8 cellular contexts compared by ENCODE assay signal in genomic region chr11:6234314-6235031, GRCh38. TPM values are rescaled to one million over a fixed set of nuclear protein-coding genes. Genes with fewer than 3 reads are reported as not detected.
DNase-seq lines count a peak whose midpoint lies in the region; FAIRE-seq and TF ChIP-seq lines count a peak whose summit lies in the region.

Gene FHIP1B, minus strand, starts transcription at chr11:6234636. Its CDS starts 10,120 bp downstream, at chr11:6224516.

- peaks cover 0 to 11% (median 0%) of the 10 kb centered on the region in 3 experiments for H3K27me3 ChIP-seq in neuronal stem cell (ENCODE audit: control insufficient read depth in 3 of 3, insufficient read depth in 3 of 3, low read depth in 1 of 3, low read length in 3 of 3)

- H3K14ac ChIP-seq in neuronal stem cell (ENCODE audit: low read length): peak within 1 kb of the TSS; percentile 57

- H2BK12ac ChIP-seq in neuronal stem cell (ENCODE audit: low read length): peak within 1 kb of the TSS; percentile 8

- H3K27ac ChIP-seq in neuronal stem cell (replicated peaks; ENCODE audit: low read length): peak within 1 kb of the TSS; percentile 85
- H3K27ac ChIP-seq in substantia nigra (ENCODE audit: low read depth, low read length, poor library complexity, severe bottlenecking): peak within 1 kb of the TSS; percentile 63

- peaks cover 8 to 11% of the 10 kb centered on the region in 2 donors for H3K4me1 ChIP-seq in neuronal stem cell (ENCODE audit: control insufficient read depth in 2 of 2, insufficient read depth in 1 of 2, low read depth in 1 of 2, low read length in 2 of 2)

- peak within 1 kb of the TSS; percentile 5 for H2BK15ac ChIP-seq in neuronal stem cell (ENCODE audit: low read length)

- peak within 1 kb of the TSS; percentile 72 for H3K4me2 ChIP-seq in neuronal stem cell (ENCODE audit: insufficient read depth, low read length, poor library complexity, severe bottlenecking)

- peak within 1 kb of the TSS; percentile 85 to 91 for H3K4me3 ChIP-seq in neuronal stem cell (ENCODE audit: low read length in 2 of 2)

- H3K27ac Mint-ChIP-seq in activated naive CD4-positive, alpha-beta T cell treated with anti-CD3 and anti-CD28 coated beads for 36 hours: peak within 1 kb of the TSS; percentile 82

- WGBS in neuronal stem cell (ENCODE audit: extremely low coverage in 2 of 2, insufficient read length in 2 of 2, insufficient replicate concordance in 1 of 2), 2 donors: no CpG with 5 or more reads among the region's 59 CpGs

- H3K27me3 Mint-ChIP-seq in activated naive CD4-positive, alpha-beta T cell treated with anti-CD3 and anti-CD28 coated beads for 36 hours (ENCODE audit: low read depth): no peaks in the 10 kb centered on the region

- peak within 1 kb of the TSS; percentile 83 for H2BK5ac ChIP-seq in neuronal stem cell (ENCODE audit: low read length)

- DNase-seq in GF-D8 (lab: John Stamatoyannopoulos, UW): peak; percentile 91
- DNase-seq in HEK293T (ENCODE audit: extremely low spot score): peak; percentile 94
- peak; percentile 100 for DNase-seq in MV-4-11 (lab: John Stamatoyannopoulos, UW)
- peak; percentile 100 for DNase-seq in SK-N-DZ (ENCODE audit: low spot score)
- DNase-seq in activated naive CD4-positive, alpha-beta T cell treated with anti-CD3 and anti-CD28 coated beads for 36 hours: peak; percentile 100
- peak; percentile 93 to 95 for DNase-seq in frontal cortex (ENCODE audit: low spot score in 2 of 2)
- DNase-seq in neuronal stem cell (ENCODE audit: low spot score): peak; percentile 99
- peak; percentile 71 to 100 (median 99) for DNase-seq in substantia nigra (lab: John Stamatoyannopoulos, UW)

- H4K8ac ChIP-seq in neuronal stem cell (ENCODE audit: low read depth, low read length): no peak within 1 kb of the TSS

- peaks cover 4% of the 10 kb centered on the region for H3K36me3 Mint-ChIP-seq in activated naive CD4-positive, alpha-beta T cell treated with anti-CD3 and anti-CD28 coated beads for 36 hours (ENCODE audit: low read depth)

- peaks cover 33% of the 10 kb centered on the region for H3K4me1 Mint-ChIP-seq in activated naive CD4-positive, alpha-beta T cell treated with anti-CD3 and anti-CD28 coated beads for 36 hours (ENCODE audit: low read depth)

- H3K4me3 Mint-ChIP-seq in activated naive CD4-positive, alpha-beta T cell treated with anti-CD3 and anti-CD28 coated beads for 36 hours: peak within 1 kb of the TSS; percentile 94

- intact Hi-C loops in activated naive CD4-positive, alpha-beta T cell treated with anti-CD3 and anti-CD28 coated beads for 36 hours (cut with micrococcal nuclease): loop anchor here (1.0 to 10.0 kb wide), 15 partner anchors 25 to 1750 kb away; partner anchors contain the start of genes ARFIP2, CCKBR, EIF3F and ILK

- H2AK5ac ChIP-seq in neuronal stem cell (ENCODE audit: low read depth, low read length): peak within 1 kb of the TSS; percentile 5

- POLR2A ChIA-PET in HEK293T (lab: Yijun Ruan, JAX): interaction anchor here (0.5 to 3.3 kb wide), 6 partner anchors 9 to 235 kb away, joined by 3 to 18 read pairs (median 3); partner anchors contain the start of gene CCKBR

- H3K79me1 ChIP-seq in neuronal stem cell (ENCODE audit: low read depth, low read length): peaks cover 5% of the 10 kb centered on the region

- peak within 1 kb of the TSS; percentile 77 for H3K23ac ChIP-seq in neuronal stem cell (ENCODE audit: low read depth, low read length, poor library complexity)

- H3K18ac ChIP-seq in neuronal stem cell (ENCODE audit: low read length): peak within 1 kb of the TSS; percentile 92

- peak; percentile 96 for FAIRE-seq in frontal cortex (lab: Jason Lieb, UNC)

- H4K91ac ChIP-seq in neuronal stem cell (ENCODE audit: low read depth, low read length, poor library complexity): peak within 1 kb of the TSS; percentile 22

- no peaks in the 10 kb centered on the region for H3K36me3 ChIP-seq in neuronal stem cell (replicated peaks in 1 of 2; ENCODE audit: control insufficient read depth in 2 of 2, insufficient read depth in 2 of 2, low read length in 2 of 2)

- H2AFZ ChIP-seq in neuronal stem cell (ENCODE audit: low read length): peak within 1 kb of the TSS; percentile 98

- H3K9me3 ChIP-seq in neuronal stem cell (replicated peaks in 1 of 2; ENCODE audit: control insufficient read depth in 2 of 2, insufficient read depth in 1 of 2, low read depth in 1 of 2, low read length in 2 of 2): no peaks in the 10 kb centered on the region

- no peak within 1 kb of the TSS for H2BK120ac ChIP-seq in neuronal stem cell (ENCODE audit: low read depth, low read length)

- no peak within 1 kb of the TSS for H3K4ac ChIP-seq in neuronal stem cell (ENCODE audit: low read length)

- H3K9me3 Mint-ChIP-seq in activated naive CD4-positive, alpha-beta T cell treated with anti-CD3 and anti-CD28 coated beads for 36 hours: no peaks in the 10 kb centered on the region

- CTCF ChIA-PET in HEK293T (lab: Yijun Ruan, JAX): interaction anchor here (1.1 to 1.6 kb wide), 3 partner anchors 10 to 18 kb away, joined by 3 to 6 read pairs (median 3); no protein-coding TSS in a partner anchor
- CTCF ChIA-PET in activated naive CD4-positive, alpha-beta T cell treated with anti-CD3 and anti-CD28 coated beads for 36 hours (lab: Charles Lee): interaction anchor here (1.2 to 5.6 kb wide), 2 partner anchors 16 to 129 kb away, joined by 5 to 42 read pairs; no protein-coding TSS in a partner anchor

- peak within 1 kb of the TSS; percentile 87 for H3K9ac ChIP-seq in neuronal stem cell (ENCODE audit: low read depth, low read length, poor library complexity)

TF ChIP-seq in HEK293T, 16 proteins besides CTCF, POLR2A, EP300 and RAD21:
- TF ChIP-seq FOXM1 (IDR thresholded peaks at IDR 0.05; ENCODE audit: borderline replicate concordance): no peak
- peak; percentile 98; the same call in 1 of the 2 replicates for TF ChIP-seq HDGF (IDR thresholded peaks at IDR 0.05; ENCODE audit: borderline replicate concordance)
- TF ChIP-seq, protein P1, sequence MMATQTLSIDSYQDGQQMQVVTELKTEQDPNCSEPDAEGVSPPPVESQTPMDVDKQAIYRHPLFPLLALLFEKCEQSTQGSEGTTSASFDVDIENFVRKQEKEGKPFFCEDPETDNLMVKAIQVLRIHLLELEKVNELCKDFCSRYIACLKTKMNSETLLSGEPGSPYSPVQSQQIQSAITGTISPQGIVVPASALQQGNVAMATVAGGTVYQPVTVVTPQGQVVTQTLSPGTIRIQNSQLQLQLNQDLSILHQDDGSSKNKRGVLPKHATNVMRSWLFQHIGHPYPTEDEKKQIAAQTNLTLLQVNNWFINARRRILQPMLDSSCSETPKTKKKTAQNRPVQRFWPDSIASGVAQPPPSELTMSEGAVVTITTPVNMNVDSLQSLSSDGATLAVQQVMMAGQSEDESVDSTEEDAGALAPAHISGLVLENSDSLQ (IDR thresholded peaks at IDR 0.05): peak; percentile 50

RNA-seq across cellular contexts. Expression of gene FHIP1B, which starts in this region (rescaled TPM):
- polyA plus RNA-seq in SK-N-DZ (2014; cell fraction: cytosol; rRNA removed): 17.8 and 21.9 TPM in 2 replicates
- 38.0 and 84.8 TPM in 2 replicates for polyA plus RNA-seq in SK-N-DZ (2014; cell fraction: nucleus; rRNA removed)
- 10 to 100 TPM; 13.0 to 13.1 TPM for total RNA-seq in activated naive CD4-positive, alpha-beta T cell treated with anti-CD3 and anti-CD28 coated beads for 36 hours
- total RNA-seq in frontal cortex: 19.6 TPM
- polyA plus RNA-seq in neuronal stem cell (2013, experiment 1 of 2): 21.2 TPM
- polyA plus RNA-seq in neuronal stem cell (2013, experiment 2 of 2): 20.4 TPM

Comparison
In these comparisons a context has a peak if more than half of its experiments do, and no peak if none do; other contexts are left out.
1. Peak in every context shown above with its lines: DNase-seq, H3K4me3 ChIP-seq and H3K27ac ChIP-seq.